In the genomic region with DNA sequence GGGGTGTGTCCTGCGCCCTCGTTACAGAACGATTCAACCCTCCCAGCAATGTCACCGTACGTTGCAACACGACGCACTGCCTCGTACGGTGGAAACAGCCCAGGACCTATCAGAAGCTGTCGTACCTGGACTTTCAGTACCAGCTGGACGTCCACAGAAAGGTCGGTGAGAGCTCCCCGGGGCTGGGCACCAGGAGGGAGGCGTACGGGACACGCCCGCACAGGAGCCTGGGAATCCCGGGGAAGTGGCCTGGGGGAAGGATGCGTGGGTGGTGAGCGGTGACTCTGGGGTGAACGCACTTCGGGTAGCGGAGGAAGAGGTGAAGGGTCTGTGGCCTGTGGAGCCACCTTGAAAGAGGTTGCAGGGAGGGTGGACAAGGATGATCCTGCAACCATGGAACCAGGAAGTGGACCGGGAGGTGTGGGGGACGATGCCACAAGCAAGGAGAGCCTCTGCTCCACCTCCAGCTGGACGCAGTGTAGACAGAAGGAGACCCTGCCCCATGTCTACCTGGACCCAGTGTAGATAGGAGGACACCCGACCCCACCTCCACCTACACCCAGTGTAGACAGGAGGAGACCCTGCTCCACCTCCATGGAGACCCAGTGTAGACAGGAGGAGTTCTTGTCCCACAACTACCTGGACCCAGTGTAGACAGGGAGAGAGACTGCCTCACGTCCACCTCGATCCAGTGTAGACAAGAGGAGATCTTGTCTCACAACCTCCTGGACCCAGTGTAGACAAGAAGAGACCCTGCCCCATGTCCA, we compare ENCODE assay signal across 27 cellular contexts. TPM values are rescaled to one million over a fixed set of nuclear protein-coding genes. Genes with fewer than 3 reads are reported as not detected.
A peak's percentile ranks its signal among the peaks of the same experiment; 100 is the strongest.
DNase-seq lines count a peak whose midpoint lies in the region; ATAC-seq, FAIRE-seq and TF ChIP-seq lines count a peak whose summit lies in the region.
"Had no signal": no experiment of that assay in that cellular context is flagged by ENCODE, and none has a peak within 500 bp of the region (broad histone marks: within the 10 kb centered on the region; RNA-seq: fewer than 3 reads in every experiment).

No MANE protein-coding gene starts in this region.

- no peaks in the 10 kb centered on the region for H3K27me3 ChIP-seq in naive thymus-derived CD4-positive, alpha-beta T cell (ENCODE audit: control insufficient read depth in 2 of 2, insufficient read depth in 2 of 2, low read length in 2 of 2)
- no peaks in the 10 kb centered on the region for H3K27me3 ChIP-seq in ascending aorta
- H3K27me3 ChIP-seq in hepatocyte: no peaks in the 10 kb centered on the region
- H3K27me3 ChIP-seq: BLaER1 had no signal

- no peak overlapping the region for H2AFZ ChIP-seq in hepatocyte
- H2AFZ ChIP-seq: PC-9 had no signal

- TF ChIP-seq CTCF in A549 (IDR thresholded peaks at IDR 0.05) (no peak), ascending aorta (IDR thresholded peaks at IDR 0.05) (no peak), hepatocyte (IDR thresholded peaks at IDR 0.05; ENCODE audit: poor library complexity) (no peak)

- intact Hi-C loops in dendritic cell treated with granulocyte-macrophage colony-stimulating factor and Interleukin-4, amounts not matched to agents 40 ng/mL and 50 ng/mL, for 4 days (cut with micrococcal nuclease): no loop called here
- intact Hi-C loops in naive thymus-derived CD4-positive, alpha-beta T cell (cut with micrococcal nuclease): no loop called here
- intact Hi-C loops in ascending aorta (cut with DNase I): no loop called here

- 81% methylated on average over 28 of the region's 29 CpGs for WGBS in A549 (ENCODE audit: missing lambda C conversion rate)
- 89% methylated on average over 29 of the region's 29 CpGs for WGBS in hepatocyte (ENCODE audit: low lambda C conversion rate, missing lambda C conversion rate)

- H3K9me3 Mint-ChIP-seq in dendritic cell treated with granulocyte-macrophage colony-stimulating factor and Interleukin-4, amounts not matched to agents 40 ng/mL and 50 ng/mL, for 4 days: no peaks in the 10 kb centered on the region
- peaks cover 0 to 20% (median 1%) of the 10 kb centered on the region in 11 donors for H3K9me3 Mint-ChIP-seq in naive thymus-derived CD4-positive, alpha-beta T cell
- peaks cover 8 to 9% of the 10 kb centered on the region in 2 donors for H3K9me3 Mint-ChIP-seq in stimulated activated naive CD8-positive, alpha-beta T cell treated with anti-CD3 and anti-CD28 coated beads, Interleukin-15, amount 100 ng/mL, for 72 hours
- H3K9me3 Mint-ChIP-seq: CD4-positive, alpha-beta T cell had no signal

- H3K27ac ChIP-seq in A549: no peak overlapping the region
- H3K27ac ChIP-seq in naive thymus-derived CD4-positive, alpha-beta T cell (ENCODE audit: low read depth, low read length): no peak overlapping the region
- H3K27ac ChIP-seq in ascending aorta: no peak overlapping the region
- no peak overlapping the region for H3K27ac ChIP-seq in hepatocyte
- H3K27ac ChIP-seq: BLaER1, HL-60, PC-9, RWPE1 had no signal

- H3K36me3 Mint-ChIP-seq in dendritic cell treated with granulocyte-macrophage colony-stimulating factor and Interleukin-4, amounts not matched to agents 40 ng/mL and 50 ng/mL, for 4 days (ENCODE audit: low read depth): peaks cover 98% of the 10 kb centered on the region
- H3K36me3 Mint-ChIP-seq in naive thymus-derived CD4-positive, alpha-beta T cell: peaks cover 0 to 3% (median 3%) of the 10 kb centered on the region in 5 donors

- H4K20me1 ChIP-seq in hepatocyte (ENCODE audit: insufficient read depth, poor library complexity, severe bottlenecking): no peaks in the 10 kb centered on the region
- H4K20me1 ChIP-seq: BLaER1 had no signal

- no peaks in the 10 kb centered on the region for H3K79me2 ChIP-seq in hepatocyte

- FAIRE-seq in A549 (lab: Jason Lieb, UNC) (no peak), RCC 7860 (lab: Jason Lieb, UNC) (no peak)
- FAIRE-seq: D721Med, GM19239 had no signal

- ATAC-seq in A549: peak; percentile 38 to 63; a peak in 4 of 6 replicates
- peak; percentile 31 for ATAC-seq in naive thymus-derived CD4-positive, alpha-beta T cell
- peak; percentile 26 for ATAC-seq in stimulated activated naive CD8-positive, alpha-beta T cell treated with anti-CD3 and anti-CD28 coated beads, Interleukin-15, amount 100 ng/mL, for 72 hours

- TF ChIP-seq EP300 in A549 (IDR thresholded peaks at IDR 0.05): no peak

- H3K9me2 ChIP-seq in hepatocyte (replicated peaks; ENCODE audit: insufficient read depth): no peaks in the 10 kb centered on the region

- H3K4me3 ChIP-seq in A549 (no peak overlapping the region), ascending aorta (no peak overlapping the region), hepatocyte (no peak overlapping the region)
- no peak overlapping the region for H3K4me3 ChIP-seq in naive thymus-derived CD4-positive, alpha-beta T cell (ENCODE audit: low read length)
- H3K4me3 ChIP-seq: BLaER1, PC-9 had no signal

- H3K9me3 ChIP-seq in A549: peaks cover 9% of the 10 kb centered on the region; the same call in 2 of the 3 replicates
- H3K9me3 ChIP-seq in naive thymus-derived CD4-positive, alpha-beta T cell (ENCODE audit: control insufficient read depth in 2 of 3, low read length in 3 of 3): no peaks in the 10 kb centered on the region
- no peaks in the 10 kb centered on the region for H3K9me3 ChIP-seq in ascending aorta
- H3K9me3 ChIP-seq in hepatocyte (ENCODE audit: low read depth): no peaks in the 10 kb centered on the region

- POLR2A ChIA-PET in A549 (lab: Yijun Ruan, JAX): no interaction called here
- POLR2A ChIA-PET in naive thymus-derived CD4-positive, alpha-beta T cell (lab: Charles Lee): no interaction called here

- TF ChIP-seq POLR2A in A549 (IDR thresholded peaks at IDR 0.05; ENCODE audit: low read length): no peak

- no peaks in the 10 kb centered on the region for H3K36me3 ChIP-seq in naive thymus-derived CD4-positive, alpha-beta T cell (ENCODE audit: control insufficient read depth in 2 of 3, insufficient read depth in 3 of 3, low read length in 3 of 3)
- no peaks in the 10 kb centered on the region for H3K36me3 ChIP-seq in ascending aorta
- no peaks in the 10 kb centered on the region for H3K36me3 ChIP-seq in hepatocyte (replicated peaks; ENCODE audit: insufficient read depth, low read depth)
- H3K36me3 ChIP-seq: BLaER1 had no signal

- no peak for DNase-seq in A549 (ENCODE audit: low read depth in 1 of 2, low spot score in 1 of 2)
- DNase-seq in naive thymus-derived CD4-positive, alpha-beta T cell: no peak
- no peak for DNase-seq in stimulated activated naive CD8-positive, alpha-beta T cell treated with anti-CD3 and anti-CD28 coated beads, Interleukin-15, amount 100 ng/mL, for 72 hours
- DNase-seq in ascending aorta (ENCODE audit: low spot score in 2 of 2): no peak
- no peak for DNase-seq in hepatocyte (ENCODE audit: low spot score)
- no peak for DNase-seq in RCC 7860 (ENCODE audit: low spot score)
- DNase-seq: CD4-positive, alpha-beta T cell; H7; Karpas-422; NCI-H1105; NCI-H146; NCI-H1930; NCI-H446 treated with DMSO at 0.1 percent for 48 hours; NCI-H526; NCI-H82; NK-92 treated with Interleukin-12 subunit alpha and Interleukin-12 subunit beta, amount 100 ng/mL, for 24 hours; SHP77 treated with DMSO at 0.1 percent for 48 hours had no signal

- no peak for TF ChIP-seq RAD21 in A549 (conservative IDR thresholded peaks at IDR 0.05 in 1 of 2, IDR thresholded peaks at IDR 0.05 in 1 of 2)

- H3K4me1 ChIP-seq in A549 (no peaks in the 10 kb centered on the region), ascending aorta (no peaks in the 10 kb centered on the region), hepatocyte (ENCODE audit: insufficient read depth) (no peaks in the 10 kb centered on the region)
- no peaks in the 10 kb centered on the region for H3K4me1 ChIP-seq in naive thymus-derived CD4-positive, alpha-beta T cell (ENCODE audit: control insufficient read depth in 2 of 2, insufficient read depth in 2 of 2, low read length in 2 of 2)

- no peak overlapping the region for H3K4me3 Mint-ChIP-seq in dendritic cell treated with granulocyte-macrophage colony-stimulating factor and Interleukin-4, amounts not matched to agents 40 ng/mL and 50 ng/mL, for 4 days
- no peak overlapping the region for H3K4me3 Mint-ChIP-seq in naive thymus-derived CD4-positive, alpha-beta T cell
- no peak overlapping the region for H3K4me3 Mint-ChIP-seq in stimulated activated naive CD8-positive, alpha-beta T cell treated with anti-CD3 and anti-CD28 coated beads, Interleukin-15, amount 100 ng/mL, for 72 hours
- H3K4me3 Mint-ChIP-seq: CD4-positive, alpha-beta T cell had no signal

- peaks cover 49% of the 10 kb centered on the region for H3K4me1 Mint-ChIP-seq in dendritic cell treated with granulocyte-macrophage colony-stimulating factor and Interleukin-4, amounts not matched to agents 40 ng/mL and 50 ng/mL, for 4 days (ENCODE audit: low read depth)
- peaks cover 4 to 15% (median 9%) of the 10 kb centered on the region in 7 donors for H3K4me1 Mint-ChIP-seq in naive thymus-derived CD4-positive, alpha-beta T cell
- peaks cover 10% of the 10 kb centered on the region for H3K4me1 Mint-ChIP-seq in stimulated activated naive CD8-positive, alpha-beta T cell treated with anti-CD3 and anti-CD28 coated beads, Interleukin-15, amount 100 ng/mL, for 72 hours

- H3K27ac Mint-ChIP-seq in dendritic cell treated with granulocyte-macrophage colony-stimulating factor and Interleukin-4, amounts not matched to agents 40 ng/mL and 50 ng/mL, for 4 days: peak overlapping the region; percentile 3
- H3K27ac Mint-ChIP-seq in naive thymus-derived CD4-positive, alpha-beta T cell: no peak overlapping the region
- H3K27ac Mint-ChIP-seq in stimulated activated naive CD8-positive, alpha-beta T cell treated with anti-CD3 and anti-CD28 coated beads, Interleukin-15, amount 100 ng/mL, for 72 hours: no peak overlapping the region
- H3K27ac Mint-ChIP-seq: CD4-positive, alpha-beta T cell had no signal

- no peak overlapping the region for H3K4me2 ChIP-seq in A549
- no peak overlapping the region for H3K4me2 ChIP-seq in hepatocyte
- H3K4me2 ChIP-seq: PC-9 had no signal

- CTCF ChIA-PET in A549 (lab: Yijun Ruan, JAX): no interaction called here
- CTCF ChIA-PET in naive thymus-derived CD4-positive, alpha-beta T cell (lab: Charles Lee): no interaction called here

- no peaks in the 10 kb centered on the region for H3K27me3 Mint-ChIP-seq in dendritic cell treated with granulocyte-macrophage colony-stimulating factor and Interleukin-4, amounts not matched to agents 40 ng/mL and 50 ng/mL, for 4 days
- peaks cover 0 to 27% (median 18%) of the 10 kb centered on the region in 5 donors for H3K27me3 Mint-ChIP-seq in naive thymus-derived CD4-positive, alpha-beta T cell
- peaks cover 9% of the 10 kb centered on the region for H3K27me3 Mint-ChIP-seq in stimulated activated naive CD8-positive, alpha-beta T cell treated with anti-CD3 and anti-CD28 coated beads, Interleukin-15, amount 100 ng/mL, for 72 hours

RNA-seq across cellular contexts. Expression of gene CSF2RA, which starts 25.9 kb away (rescaled TPM):
- 6.3 and 6.8 TPM in 2 replicates for polyA plus RNA-seq in A549 (2011; rRNA removed)
- 1.2 and 1.3 TPM in 2 replicates for polyA plus RNA-seq in A549 (2012; cell fraction: cytosol; rRNA removed)
- 1.3 and 2.0 TPM in 2 replicates for polyA plus RNA-seq in A549 (2012; cell fraction: nucleus; rRNA removed)
- 3.8 to 4.8 TPM (median 4.4 TPM) in 3 replicates for polyA plus RNA-seq in A549 (2017; fragmentation: RNase III; extraction: RNeasy Plus Mini Kit Qiagen cat#74134 plus additional on column Dnase treatment)
- polyA minus RNA-seq in A549 (2011; rRNA and poly(A)+ RNA removed): 5.7 and 11.0 TPM in 2 replicates
- 10 to 100 TPM in 1 of 5 experiments, 1 to 10 TPM in 3, under 1 TPM in 1; 0.63 to 51.3 (median 1.5) TPM for total RNA-seq in naive thymus-derived CD4-positive, alpha-beta T cell
- under 1 TPM in 1 of 2 donors, not detected in 1; 0.26 TPM for polyA plus RNA-seq in naive thymus-derived CD4-positive, alpha-beta T cell
- total RNA-seq in ascending aorta: not detected
- 0.60 and 3.0 TPM in 2 replicates for total RNA-seq in hepatocyte
- polyA plus RNA-seq in hepatocyte: 0.31 and 2.0 TPM in 2 replicates
- total RNA-seq: M059J had no signal
- polyA plus RNA-seq: AG04450 had no signal

RNA-seq across cellular contexts. Expression of gene IL3RA, which starts 42.1 kb away (rescaled TPM):
- 0.28 and 0.31 TPM in 2 replicates for polyA plus RNA-seq in A549 (2011; rRNA removed)
- polyA plus RNA-seq in A549 (2012; cell fraction: cytosol; rRNA removed): 0.07 and 0.12 TPM in 2 replicates
- polyA plus RNA-seq in A549 (2012; cell fraction: nucleus; rRNA removed): 0.14 and 0.15 TPM in 2 replicates
- polyA plus RNA-seq in A549 (2017; fragmentation: RNase III; extraction: RNeasy Plus Mini Kit Qiagen cat#74134 plus additional on column Dnase treatment): 0.05 to 0.12 TPM in 2 of 3 replicates, not detected in the other
- 0.19 and 0.50 TPM in 2 replicates for polyA minus RNA-seq in A549 (2011; rRNA and poly(A)+ RNA removed)
- total RNA-seq in naive thymus-derived CD4-positive, alpha-beta T cell: 10 to 100 TPM in 2 of 5 experiments, 1 to 10 TPM in 1, not detected in 2; 7.9 to 23.7 (median 10.5) TPM
- polyA plus RNA-seq in naive thymus-derived CD4-positive, alpha-beta T cell: under 1 TPM; 0.12 to 0.16 TPM
- total RNA-seq in ascending aorta: 71.9 TPM
- total RNA-seq in hepatocyte: 0.30 and 1.6 TPM in 2 replicates
- 0.42 and 1.9 TPM in 2 replicates for polyA plus RNA-seq in hepatocyte
- total RNA-seq: A172, M059J, PC-9 had no signal
- polyA plus RNA-seq: AG04450 had no signal
